Comparison of ENCODE assay signal across 31 cellular contexts in the genomic region with DNA sequence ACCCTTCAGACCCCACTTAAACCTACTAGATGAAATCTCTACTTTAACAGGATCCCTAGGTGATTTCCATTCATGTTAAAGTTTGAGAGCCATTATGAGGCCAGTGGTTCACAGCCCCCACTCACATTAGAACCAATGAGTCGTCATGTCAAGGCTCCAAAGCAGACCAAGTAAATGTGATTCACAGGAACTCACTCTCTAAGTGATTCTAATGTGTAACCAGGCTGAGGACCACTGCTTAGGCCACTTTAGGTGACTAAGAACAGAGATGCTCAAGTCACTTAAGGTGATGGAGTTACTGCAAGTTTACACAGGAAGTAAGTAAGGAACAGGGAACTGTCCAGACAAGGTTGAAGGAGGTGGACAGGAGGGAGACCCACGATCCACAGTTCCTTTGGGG. TPM values are rescaled to one million over a fixed set of nuclear protein-coding genes. Genes with fewer than 3 reads are reported as not detected.
DNase-seq lines count a peak whose midpoint lies in the region; ATAC-seq and TF ChIP-seq lines count a peak whose summit lies in the region.
"Had no signal": no experiment of that assay in that cellular context is flagged by ENCODE, and none has a peak within 500 bp of the region (broad histone marks: within the 10 kb centered on the region; RNA-seq: fewer than 3 reads in every experiment).

No MANE protein-coding gene starts in this region.

- in situ Hi-C loops in GM13977 (cut with MboI; ENCODE audit: low pct_unique_long_range_greater_than_20kb, low sequenced_read_pairs, unreplicated experiment) (no loop called here), KBM-7 (cut with MboI; ENCODE audit: low pct_unique_long_range_greater_than_20kb, low sequenced_read_pairs) (no loop called here)

- H3K9me3 Mint-ChIP-seq in activated naive CD8-positive, alpha-beta T cell treated with anti-CD3 and anti-CD28 coated beads, Interleukin-2, amount 50 U/mL, for 24 hours, result no peaks in the 10 kb centered on the region
- no peaks in the 10 kb centered on the region for H3K9me3 Mint-ChIP-seq in activated naive CD8-positive, alpha-beta T cell treated with anti-CD3 and anti-CD28 coated beads for 36 hours
- H3K9me3 Mint-ChIP-seq: activated naive CD4-positive, alpha-beta T cell treated with anti-CD3 and anti-CD28 coated beads for 36 hours; H9; immature natural killer cell had no signal

- H3K4me1 ChIP-seq in foreskin keratinocyte, result no peaks in the 10 kb centered on the region
- H3K4me1 ChIP-seq: BE2C had no signal

- POLR2A ChIA-PET in GM10248 (lab: Yijun Ruan, JAX), result no interaction called here

- H3K4me1 Mint-ChIP-seq in activated naive CD8-positive, alpha-beta T cell treated with anti-CD3 and anti-CD28 coated beads, Interleukin-2, amount 50 U/mL, for 24 hours, result no peaks in the 10 kb centered on the region
- no peaks in the 10 kb centered on the region for H3K4me1 Mint-ChIP-seq in activated naive CD8-positive, alpha-beta T cell treated with anti-CD3 and anti-CD28 coated beads for 36 hours

- TF ChIP-seq CTCF in foreskin keratinocyte (conservative IDR thresholded peaks at IDR 0.05) (no peak), GM13977 (IDR thresholded peaks at IDR 0.05; ENCODE audit: extremely low read depth, insufficient read depth, missing control alignments) (no peak), GM10248 (IDR thresholded peaks at IDR 0.05; ENCODE audit: control extremely low read depth, extremely low read depth, low read depth, missing control alignments) (no peak)

- H3K27me3 Mint-ChIP-seq in activated naive CD8-positive, alpha-beta T cell treated with anti-CD3 and anti-CD28 coated beads, Interleukin-2, amount 50 U/mL, for 24 hours, result peaks cover 11% of the 10 kb centered on the region
- H3K27me3 Mint-ChIP-seq in activated naive CD8-positive, alpha-beta T cell treated with anti-CD3 and anti-CD28 coated beads for 36 hours, result peaks cover 11% of the 10 kb centered on the region

- no peak overlapping the region for H3K4me3 Mint-ChIP-seq in activated naive CD8-positive, alpha-beta T cell treated with anti-CD3 and anti-CD28 coated beads, Interleukin-2, amount 50 U/mL, for 24 hours
- no peak overlapping the region for H3K4me3 Mint-ChIP-seq in activated naive CD8-positive, alpha-beta T cell treated with anti-CD3 and anti-CD28 coated beads for 36 hours
- H3K4me3 Mint-ChIP-seq: activated naive CD4-positive, alpha-beta T cell treated with anti-CD3 and anti-CD28 coated beads for 36 hours; H9; immature natural killer cell had no signal

- no peak overlapping the region for H3K27ac Mint-ChIP-seq in activated naive CD8-positive, alpha-beta T cell treated with anti-CD3 and anti-CD28 coated beads, Interleukin-2, amount 50 U/mL, for 24 hours
- no peak overlapping the region for H3K27ac Mint-ChIP-seq in activated naive CD8-positive, alpha-beta T cell treated with anti-CD3 and anti-CD28 coated beads for 36 hours
- H3K27ac Mint-ChIP-seq: activated naive CD4-positive, alpha-beta T cell treated with anti-CD3 and anti-CD28 coated beads for 36 hours; immature natural killer cell had no signal

- H3K27me3 ChIP-seq in foreskin keratinocyte, result no peaks in the 10 kb centered on the region
- H3K27me3 ChIP-seq: BE2C, cardiac muscle cell, hepatocyte, left lung had no signal

- peak; percentile 8 for ATAC-seq in activated naive CD8-positive, alpha-beta T cell treated with anti-CD3 and anti-CD28 coated beads, Interleukin-2, amount 50 U/mL, for 24 hours
- ATAC-seq in foreskin keratinocyte (peak; percentile 4), GM21367 (IDR thresholded peaks at IDR 0.05; ENCODE audit: unreplicated experiment) (no peak)
- ATAC-seq: A549 had no signal

- CTCF ChIA-PET in GM10248 (lab: Yijun Ruan, JAX), result interaction anchor here (1.1 to 11.7 kb wide), 3 partner anchors 7 to 133 kb away, joined by 3 to 112 read pairs (median 8); no protein-coding TSS in a partner anchor

- H3K36me3 Mint-ChIP-seq in activated naive CD8-positive, alpha-beta T cell treated with anti-CD3 and anti-CD28 coated beads, Interleukin-2, amount 50 U/mL, for 24 hours (ENCODE audit: low read depth), result no peaks in the 10 kb centered on the region
- H3K36me3 Mint-ChIP-seq in activated naive CD8-positive, alpha-beta T cell treated with anti-CD3 and anti-CD28 coated beads for 36 hours, result no peaks in the 10 kb centered on the region
- H3K36me3 Mint-ChIP-seq: immature natural killer cell had no signal

- H3K27ac ChIP-seq in foreskin keratinocyte, result no peak overlapping the region
- H3K27ac ChIP-seq: cardiac muscle cell, hepatocyte, RWPE1 had no signal

- no peak for DNase-seq in activated naive CD8-positive, alpha-beta T cell treated with anti-CD3 and anti-CD28 coated beads, Interleukin-2, amount 50 U/mL, for 24 hours
- no peak for DNase-seq in activated naive CD8-positive, alpha-beta T cell treated with anti-CD3 and anti-CD28 coated beads for 36 hours
- peak; percentile 35 for DNase-seq in RKO (ENCODE audit: low spot score)
- DNase-seq in foreskin keratinocyte, result peak in 1 of 2 donors; percentile 9
- DNase-seq in GM13977 (ENCODE audit: low spot score), result no peak
- DNase-seq in GM10248 (ENCODE audit: extremely low spot score), result no peak
- no peak for DNase-seq in KBM-7
- DNase-seq: activated CD4-positive, alpha-beta T cell treated with anti-CD3 and anti-CD28 coated beads for 4 hours; activated naive CD4-positive, alpha-beta T cell treated with anti-CD3 and anti-CD28 coated beads for 36 hours; activated T-cell treated with anti-CD3 and anti-CD28 coated beads, Interleukin-2, amount 50 U/mL, for 48 hours; BE2C; DMS53; effector memory CD4-positive, alpha-beta T cell; GF-D8; H9; immature natural killer cell; left lung; mesendoderm; MM.1S; NCI-H1417 treated with DMSO at 0.1 percent for 48 hours; NCI-H2081 treated with DMSO at 0.1 percent for 48 hours; NCI-H345; right cardiac atrium; spleen had no signal

RNA-seq across cellular contexts. Expression of gene GALNT15, which starts 7.7 kb away (rescaled TPM):
- total RNA-seq in activated naive CD8-positive, alpha-beta T cell treated with anti-CD3 and anti-CD28 coated beads for 36 hours, result not detected
- not detected in 2 replicates for total RNA-seq in foreskin keratinocyte
- polyA plus RNA-seq in foreskin keratinocyte, result not detected in 2 replicates
- total RNA-seq: activated naive CD4-positive, alpha-beta T cell treated with anti-CD3 and anti-CD28 coated beads for 36 hours; epithelial cell of proximal tubule; T-helper 2 cell treated with Interferon-gamma antibody and Interleukin-4, amounts not matched to agents 100 ng/mL and 5 ng/mL, for 36 hours had no signal
- polyA plus RNA-seq: immature natural killer cell had no signal
